Comparison of ENCODE assay signal across 2 cellular contexts in genomic region chr2:47629501-47630460, GRCh38.
TF ChIP-seq lines count a peak whose summit lies in the region.

No MANE protein-coding gene starts in this region.

TF ChIP-seq in WTC11, 78 proteins besides CTCF, POLR2A, EP300 and RAD21:
- TF ChIP-seq KAT7 (CRISPR knock-in tag; IDR thresholded peaks at IDR 0.05; ENCODE audit: borderline replicate concordance), result no peak

TF ChIP-seq in HepG2, 621 proteins besides CTCF, POLR2A, EP300 and RAD21:
- TF ChIP-seq ZNF224 (CRISPR knock-in tag; IDR thresholded peaks at IDR 0.05), result no peak
- TF ChIP-seq GATA4 (IDR thresholded peaks at IDR 0.05; ENCODE audit: borderline replicate concordance, low read depth), result no peak
- TF ChIP-seq TGIF2 (CRISPR knock-in tag; IDR thresholded peaks at IDR 0.05), result no peak
- no peak for TF ChIP-seq PHB2 (IDR thresholded peaks at IDR 0.05; ENCODE audit: partially characterized antibody)
- TF ChIP-seq ZNF572 (CRISPR knock-in tag; IDR thresholded peaks at IDR 0.05), result no peak
- TF ChIP-seq, protein P1, sequence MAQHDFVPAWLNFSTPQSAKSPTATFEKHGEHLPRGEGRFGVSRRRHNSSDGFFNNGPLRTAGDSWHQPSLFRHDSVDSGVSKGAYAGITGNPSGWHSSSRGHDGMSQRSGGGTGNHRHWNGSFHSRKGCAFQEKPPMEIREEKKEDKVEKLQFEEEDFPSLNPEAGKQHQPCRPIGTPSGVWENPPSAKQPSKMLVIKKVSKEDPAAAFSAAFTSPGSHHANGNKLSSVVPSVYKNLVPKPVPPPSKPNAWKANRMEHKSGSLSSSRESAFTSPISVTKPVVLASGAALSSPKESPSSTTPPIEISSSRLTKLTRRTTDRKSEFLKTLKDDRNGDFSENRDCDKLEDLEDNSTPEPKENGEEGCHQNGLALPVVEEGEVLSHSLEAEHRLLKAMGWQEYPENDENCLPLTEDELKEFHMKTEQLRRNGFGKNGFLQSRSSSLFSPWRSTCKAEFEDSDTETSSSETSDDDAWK (CRISPR knock-in tag; IDR thresholded peaks at IDR 0.05), result no peak
- TF ChIP-seq MYPOP (CRISPR knock-in tag; IDR thresholded peaks at IDR 0.05), result no peak
- TF ChIP-seq PHF8 (CRISPR knock-in tag; IDR thresholded peaks at IDR 0.05), result no peak
- TF ChIP-seq, protein P2, sequence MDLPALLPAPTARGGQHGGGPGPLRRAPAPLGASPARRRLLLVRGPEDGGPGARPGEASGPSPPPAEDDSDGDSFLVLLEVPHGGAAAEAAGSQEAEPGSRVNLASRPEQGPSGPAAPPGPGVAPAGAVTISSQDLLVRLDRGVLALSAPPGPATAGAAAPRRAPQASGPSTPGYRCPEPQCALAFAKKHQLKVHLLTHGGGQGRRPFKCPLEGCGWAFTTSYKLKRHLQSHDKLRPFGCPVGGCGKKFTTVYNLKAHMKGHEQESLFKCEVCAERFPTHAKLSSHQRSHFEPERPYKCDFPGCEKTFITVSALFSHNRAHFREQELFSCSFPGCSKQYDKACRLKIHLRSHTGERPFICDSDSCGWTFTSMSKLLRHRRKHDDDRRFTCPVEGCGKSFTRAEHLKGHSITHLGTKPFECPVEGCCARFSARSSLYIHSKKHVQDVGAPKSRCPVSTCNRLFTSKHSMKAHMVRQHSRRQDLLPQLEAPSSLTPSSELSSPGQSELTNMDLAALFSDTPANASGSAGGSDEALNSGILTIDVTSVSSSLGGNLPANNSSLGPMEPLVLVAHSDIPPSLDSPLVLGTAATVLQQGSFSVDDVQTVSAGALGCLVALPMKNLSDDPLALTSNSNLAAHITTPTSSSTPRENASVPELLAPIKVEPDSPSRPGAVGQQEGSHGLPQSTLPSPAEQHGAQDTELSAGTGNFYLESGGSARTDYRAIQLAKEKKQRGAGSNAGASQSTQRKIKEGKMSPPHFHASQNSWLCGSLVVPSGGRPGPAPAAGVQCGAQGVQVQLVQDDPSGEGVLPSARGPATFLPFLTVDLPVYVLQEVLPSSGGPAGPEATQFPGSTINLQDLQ (CRISPR knock-in tag; IDR thresholded peaks at IDR 0.05), result no peak
- TF ChIP-seq ZBTB21 (CRISPR knock-in tag; IDR thresholded peaks at IDR 0.05), result no peak
- TF ChIP-seq, protein P3, sequence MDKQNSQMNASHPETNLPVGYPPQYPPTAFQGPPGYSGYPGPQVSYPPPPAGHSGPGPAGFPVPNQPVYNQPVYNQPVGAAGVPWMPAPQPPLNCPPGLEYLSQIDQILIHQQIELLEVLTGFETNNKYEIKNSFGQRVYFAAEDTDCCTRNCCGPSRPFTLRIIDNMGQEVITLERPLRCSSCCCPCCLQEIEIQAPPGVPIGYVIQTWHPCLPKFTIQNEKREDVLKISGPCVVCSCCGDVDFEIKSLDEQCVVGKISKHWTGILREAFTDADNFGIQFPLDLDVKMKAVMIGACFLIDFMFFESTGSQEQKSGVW (CRISPR knock-in tag; IDR thresholded peaks at IDR 0.05; ENCODE audit: borderline replicate concordance), result no peak
- TF ChIP-seq AHDC1 (CRISPR knock-in tag; IDR thresholded peaks at IDR 0.05; ENCODE audit: borderline replicate concordance), result no peak
